8 cellular contexts compared by ENCODE assay signal in the genomic region with DNA sequence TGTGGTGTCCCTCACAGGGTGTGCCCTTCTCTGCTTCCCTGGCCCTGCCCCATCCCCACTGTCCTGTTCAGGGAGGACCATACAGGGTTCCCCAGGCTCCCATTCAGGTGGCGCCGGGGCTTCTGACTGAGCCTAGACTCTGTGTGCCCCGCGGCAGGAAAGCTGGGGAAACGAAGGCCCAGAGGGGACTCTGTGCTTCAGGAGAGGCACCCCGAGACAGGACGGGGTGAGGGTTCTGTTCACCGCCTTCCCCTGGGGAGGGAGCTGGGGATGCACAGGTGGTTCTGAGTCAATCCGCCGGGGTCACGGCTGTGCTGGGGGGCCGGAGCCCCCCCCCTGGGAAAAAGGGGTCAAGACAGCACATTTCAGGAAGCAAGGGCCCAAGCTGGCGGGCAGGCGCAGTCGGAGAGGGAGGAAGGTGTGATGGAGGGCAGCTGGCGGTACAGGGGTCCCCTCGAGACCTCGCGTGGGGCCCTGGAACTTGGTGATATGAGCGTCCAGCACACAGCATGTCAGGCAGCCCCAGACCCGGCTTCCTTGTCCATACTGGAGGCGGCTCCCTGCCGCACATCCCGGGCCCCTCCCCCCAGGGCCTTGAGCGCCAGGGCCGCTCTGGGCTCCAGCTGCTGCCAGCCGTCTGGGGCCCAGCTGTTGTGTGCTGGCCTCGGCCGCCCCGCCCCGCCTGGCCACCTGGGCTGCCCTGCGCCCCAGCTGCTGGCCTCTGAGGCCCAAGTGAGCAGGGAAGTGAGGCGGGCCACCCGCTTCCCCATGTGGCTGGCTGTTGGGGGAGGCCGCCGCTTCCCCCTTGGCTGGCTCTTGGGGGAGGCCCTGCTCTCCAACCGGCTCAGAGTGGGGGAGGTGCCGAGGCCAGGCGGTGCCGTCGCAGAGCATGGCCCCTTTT. TPM values are rescaled to one million over a fixed set of nuclear protein-coding genes. Genes with fewer than 3 reads are reported as not detected.
DNase-seq lines count a peak whose midpoint lies in the region; ATAC-seq and TF ChIP-seq lines count a peak whose summit lies in the region.

No MANE protein-coding gene starts in this region.

- H3K79me2 ChIP-seq in DOHH2 (ENCODE audit: control insufficient read depth, low read length) (no peaks in the 10 kb centered on the region), osteoblast (ENCODE audit: insufficient read depth, low read length) (no peaks in the 10 kb centered on the region), GM23248 (ENCODE audit: insufficient read depth) (no peaks in the 10 kb centered on the region)

- peaks cover 48% of the 10 kb centered on the region for H3K27me3 ChIP-seq in DOHH2 (ENCODE audit: control insufficient read depth, low read length)
- peaks cover 0 to 69% (median 12%) of the 10 kb centered on the region in 4 donors for H3K27me3 ChIP-seq in esophagus squamous epithelium
- H3K27me3 ChIP-seq in osteoblast (ENCODE audit: insufficient read depth, low read length): peaks cover 19% of the 10 kb centered on the region
- H3K27me3 ChIP-seq in GM23248 (replicated peaks; ENCODE audit: insufficient read depth): no peaks in the 10 kb centered on the region
- peaks cover 10% of the 10 kb centered on the region for H3K27me3 ChIP-seq in effector memory CD4-positive, alpha-beta T cell (replicated peaks; ENCODE audit: control insufficient read depth, insufficient read depth, low read length, poor library complexity, severe bottlenecking)

- H2AFZ ChIP-seq in osteoblast (ENCODE audit: low read length): no peak overlapping the region
- H2AFZ ChIP-seq in GM23248: no peak overlapping the region

- no peak overlapping the region for H3K9ac ChIP-seq in GM23248

- H3K4me1 ChIP-seq in DOHH2 (ENCODE audit: control insufficient read depth, low read length) (peaks cover 27% of the 10 kb centered on the region), esophagus squamous epithelium (peaks cover 22 to 51% (median 30%) of the 10 kb centered on the region in 3 donors), osteoblast (ENCODE audit: insufficient read depth, low read length) (peaks cover 6% of the 10 kb centered on the region), GM23248 (ENCODE audit: insufficient read depth) (peaks cover 17% of the 10 kb centered on the region; the same call in 1 of the 2 replicates)
- peaks cover 18% of the 10 kb centered on the region for H3K4me1 ChIP-seq in effector memory CD4-positive, alpha-beta T cell (ENCODE audit: control insufficient read depth, insufficient read depth, low read length, poor library complexity, severe bottlenecking)

- ATAC-seq in GM19351 (IDR thresholded peaks at IDR 0.05; ENCODE audit: unreplicated experiment): no peak
- ATAC-seq in HG03045 (IDR thresholded peaks at IDR 0.05; ENCODE audit: unreplicated experiment): no peak

- no peak for TF ChIP-seq POLR2A in esophagus squamous epithelium (IDR thresholded peaks at IDR 0.05)

- intact Hi-C loops in esophagus squamous epithelium (cut with DNase I): no loop called here

- H3K36me3 ChIP-seq in DOHH2 (ENCODE audit: control insufficient read depth, low read length): no peaks in the 10 kb centered on the region
- H3K36me3 ChIP-seq in esophagus squamous epithelium: no peaks in the 10 kb centered on the region
- H3K36me3 ChIP-seq in osteoblast (ENCODE audit: insufficient read depth, low read length): no peaks in the 10 kb centered on the region
- H3K36me3 ChIP-seq in GM23248 (ENCODE audit: low read depth): no peaks in the 10 kb centered on the region
- H3K36me3 ChIP-seq in effector memory CD4-positive, alpha-beta T cell (ENCODE audit: control insufficient read depth, insufficient read depth, low read length): no peaks in the 10 kb centered on the region

- no peak for TF ChIP-seq CTCF in DOHH2 (IDR thresholded peaks at IDR 0.05; ENCODE audit: low read depth, low read length, poor library complexity, severe bottlenecking)
- no peak for TF ChIP-seq CTCF in esophagus squamous epithelium (IDR thresholded peaks at IDR 0.05)
- no peak for TF ChIP-seq CTCF in osteoblast (IDR thresholded peaks at IDR 0.05; ENCODE audit: extremely low read depth, low read depth, low read length)

- no peak overlapping the region for H3K27ac ChIP-seq in DOHH2 (ENCODE audit: low read depth, low read length)
- peak overlapping the region; percentile 43 to 70 (median 61) for H3K27ac ChIP-seq in esophagus squamous epithelium
- H3K27ac ChIP-seq in osteoblast (ENCODE audit: low read depth, low read length): no peak overlapping the region
- H3K27ac ChIP-seq in GM23248: no peak overlapping the region
- H3K27ac ChIP-seq in effector memory CD4-positive, alpha-beta T cell (ENCODE audit: insufficient read depth, low read length, poor library complexity, severe bottlenecking): no peak overlapping the region

- H3K9me3 ChIP-seq in DOHH2 (ENCODE audit: control insufficient read depth, insufficient read depth, low read length) (no peaks in the 10 kb centered on the region), esophagus squamous epithelium (no peaks in the 10 kb centered on the region), osteoblast (ENCODE audit: low read depth, low read length) (no peaks in the 10 kb centered on the region), GM23248 (ENCODE audit: low read depth) (no peaks in the 10 kb centered on the region)
- no peaks in the 10 kb centered on the region for H3K9me3 ChIP-seq in effector memory CD4-positive, alpha-beta T cell (ENCODE audit: control insufficient read depth, low read length)

- WGBS in esophagus squamous epithelium, 2 donors: 60 to 68% methylated on average over 14 to 15 of the region's 41 CpGs
- 62 to 63% methylated on average over 35 to 37 of the region's 41 CpGs for WGBS in GM23248 (ENCODE audit: low coverage in 1 of 2, low lambda C conversion rate in 2 of 2, missing lambda C conversion rate in 2 of 2), 2 experiments

- H3K9me2 ChIP-seq in DOHH2 (replicated peaks; ENCODE audit: control insufficient read depth, low read length) (no peaks in the 10 kb centered on the region), GM23248 (ENCODE audit: insufficient read depth) (no peaks in the 10 kb centered on the region)

- in situ Hi-C loops in GM23248 (cut with MboI): no loop called here

- DNase-seq in NCI-H524 (lab: John Stamatoyannopoulos, UW) (peak; percentile 96 to 99), esophagus squamous epithelium (lab: John Stamatoyannopoulos, UW) (no peak), osteoblast (ENCODE audit: insufficient read length, low spot score, missing footprints) (peak; percentile 87), GM23248 (no peak)
- no peak for DNase-seq in effector memory CD4-positive, alpha-beta T cell

- no peaks in the 10 kb centered on the region for H3F3A ChIP-seq in DOHH2 (ENCODE audit: control insufficient read depth, insufficient read depth)
- H3F3A ChIP-seq in GM23248 (ENCODE audit: insufficient read depth): peaks cover 13% of the 10 kb centered on the region

- H4K20me1 ChIP-seq in DOHH2 (ENCODE audit: control insufficient read depth, insufficient read depth, low read depth, low read length): no peaks in the 10 kb centered on the region
- H4K20me1 ChIP-seq in osteoblast (ENCODE audit: insufficient read depth, low read length): no peaks in the 10 kb centered on the region
- no peaks in the 10 kb centered on the region for H4K20me1 ChIP-seq in GM23248 (ENCODE audit: insufficient read depth)

- H3K4me2 ChIP-seq in DOHH2 (ENCODE audit: low read length): peak overlapping the region; percentile 68
- H3K4me2 ChIP-seq in osteoblast (ENCODE audit: insufficient read depth, low read length): no peak overlapping the region
- no peak overlapping the region for H3K4me2 ChIP-seq in GM23248 (ENCODE audit: unreplicated experiment)

- H3K4me3 ChIP-seq in DOHH2 (ENCODE audit: low read length): peak overlapping the region; percentile 62
- no peak overlapping the region for H3K4me3 ChIP-seq in esophagus squamous epithelium
- no peak overlapping the region for H3K4me3 ChIP-seq in osteoblast (ENCODE audit: insufficient read depth, low read length)
- H3K4me3 ChIP-seq in GM23248: no peak overlapping the region
- no peak overlapping the region for H3K4me3 ChIP-seq in effector memory CD4-positive, alpha-beta T cell (ENCODE audit: insufficient read depth, low read depth, low read length, poor library complexity, severe bottlenecking)

RNA-seq across cellular contexts. Expression of gene NOTUM, which starts 5.6 kb away (rescaled TPM):
- total RNA-seq in esophagus squamous epithelium (under 1 TPM in 3 of 4 donors, not detected in 1; 0.11 to 0.94 (median 0.19) TPM), osteoblast (0.72 TPM in 1 of 2 replicates, not detected in the other)
- not detected in 2 replicates for total RNA-seq in GM23248 (2014; rRNA removed; shearing (Covaris generic))
- polyA plus RNA-seq in GM23248 (2016; fragmentation: Nextera tagmentation; extraction: Ambion mirVana): not detected in 2 replicates

RNA-seq across cellular contexts. Expression of gene ASPSCR1, which starts 10.8 kb away (rescaled TPM):
- total RNA-seq in esophagus squamous epithelium (10 to 100 TPM; 10.1 to 21.0 (median 17.1) TPM), osteoblast (33.9 and 35.8 TPM in 2 replicates)
- total RNA-seq in GM23248 (2014; rRNA removed; shearing (Covaris generic)): 23.4 and 23.5 TPM in 2 replicates
- polyA plus RNA-seq in GM23248 (2016; fragmentation: Nextera tagmentation; extraction: Ambion mirVana): 20.6 and 22.6 TPM in 2 replicates

RNA-seq across cellular contexts. Expression of gene MYADML2, which starts 19.6 kb away (rescaled TPM):
- total RNA-seq in esophagus squamous epithelium (not detected), osteoblast (not detected in 2 replicates)
- not detected in 2 replicates for total RNA-seq in GM23248 (2014; rRNA removed; shearing (Covaris generic))
- 0.14 TPM in 1 of 2 replicates, not detected in the other for polyA plus RNA-seq in GM23248 (2016; fragmentation: Nextera tagmentation; extraction: Ambion mirVana)

RNA-seq across cellular contexts. Expression of gene PYCR1, which starts 29.5 kb away (rescaled TPM):
- total RNA-seq in esophagus squamous epithelium (10 to 100 TPM; 14.0 to 24.3 (median 17.4) TPM), osteoblast (121 and 141 TPM in 2 replicates)
- 229 and 279 TPM in 2 replicates for total RNA-seq in GM23248 (2014; rRNA removed; shearing (Covaris generic))
- polyA plus RNA-seq in GM23248 (2016; fragmentation: Nextera tagmentation; extraction: Ambion mirVana): 181 and 197 TPM in 2 replicates

RNA-seq across cellular contexts. Expression of gene MAFG, which starts 39.1 kb away (rescaled TPM):
- 10 to 100 TPM in 3 of 4 donors, 1 to 10 TPM in 1; 10.0 to 26.6 (median 23.5) TPM for total RNA-seq in esophagus squamous epithelium
- 27.1 and 32.6 TPM in 2 replicates for total RNA-seq in osteoblast
- 17.7 and 19.8 TPM in 2 replicates for total RNA-seq in GM23248 (2014; rRNA removed; shearing (Covaris generic))
- polyA plus RNA-seq in GM23248 (2016; fragmentation: Nextera tagmentation; extraction: Ambion mirVana): 5.0 and 6.4 TPM in 2 replicates

Comparison
In these comparisons a context has a peak if more than half of its experiments do, and no peak if none do; other contexts are left out.
1. H3K27ac ChIP-seq: peak in esophagus squamous epithelium (4 of 4); none in DOHH2 (single experiment), osteoblast (single experiment), GM23248 (single experiment) and effector memory CD4-positive, alpha-beta T cell (single experiment).
2. DNase-seq: peak in NCI-H524 (2 of 2) and osteoblast (single experiment); none in esophagus squamous epithelium (single experiment), GM23248 (single experiment) and effector memory CD4-positive, alpha-beta T cell (0 of 3).